8 cellular contexts compared by ENCODE assay signal in the genomic region with DNA sequence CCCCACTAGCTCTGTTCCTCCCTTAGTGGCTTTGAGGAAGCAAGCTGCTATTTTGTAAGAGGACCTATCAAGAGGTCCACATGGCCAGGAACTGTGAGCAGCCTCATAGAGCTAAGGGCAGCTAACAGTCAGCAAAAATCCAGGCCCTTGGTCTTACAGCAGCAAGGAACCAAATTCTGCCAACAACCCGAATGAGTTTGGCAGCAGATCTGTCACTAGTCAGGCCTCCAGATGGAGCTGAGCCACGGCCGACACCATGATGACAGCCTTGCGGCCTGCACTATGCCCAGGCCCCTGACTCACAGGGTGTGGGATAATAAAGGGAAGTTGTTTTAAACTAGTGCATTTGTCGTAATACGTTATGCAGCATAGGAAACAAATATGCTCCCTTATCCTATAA. TPM values are rescaled to one million over a fixed set of nuclear protein-coding genes. Genes with fewer than 3 reads are reported as not detected.
DNase-seq lines count a peak whose midpoint lies in the region; FAIRE-seq and TF ChIP-seq lines count a peak whose summit lies in the region.

No MANE protein-coding gene starts in this region.

- no peak overlapping the region for H3K9ac ChIP-seq in endothelial cell of umbilical vein (replicated peaks; ENCODE audit: extremely low read depth, insufficient read depth, low read length)

- H3K27me3 ChIP-seq in endothelial cell of umbilical vein (ENCODE audit: control insufficient read depth in 2 of 2, insufficient read depth in 2 of 2, low read length in 2 of 2), result no peaks in the 10 kb centered on the region

- no peak overlapping the region for H3K27ac ChIP-seq in endothelial cell of umbilical vein (ENCODE audit: insufficient read depth, low read depth, low read length)

- no peaks in the 10 kb centered on the region for H3K9me3 ChIP-seq in endothelial cell of umbilical vein (replicated peaks; ENCODE audit: control insufficient read depth, insufficient read depth, low read length)

- no peak for TF ChIP-seq POLR2A in endothelial cell of umbilical vein (IDR thresholded peaks at IDR 0.05; ENCODE audit: low read depth, low read length)

- H3K27me3 Mint-ChIP-seq in activated CD4-positive, alpha-beta memory T cell treated with anti-CD3 and anti-CD28 coated beads, Interleukin-2, amount 10 ng/mL, durations not matched to agents 7 days and 5 days, result no peaks in the 10 kb centered on the region

- H4K20me1 ChIP-seq in endothelial cell of umbilical vein (replicated peaks; ENCODE audit: control insufficient read depth, extremely low read depth, insufficient read depth, low read length), result no peaks in the 10 kb centered on the region

- H2AFZ ChIP-seq in endothelial cell of umbilical vein (ENCODE audit: low read depth, low read length), result peak overlapping the region; percentile 73

- no peak overlapping the region for H3K27ac Mint-ChIP-seq in activated CD4-positive, alpha-beta memory T cell treated with anti-CD3 and anti-CD28 coated beads, Interleukin-2, amount 10 ng/mL, durations not matched to agents 7 days and 5 days

- no peak for TF ChIP-seq CTCF in AG09309 (IDR thresholded peaks at IDR 0.05; ENCODE audit: control insufficient read depth, insufficient read depth, low read depth, low read length, missing control alignments)
- TF ChIP-seq CTCF in endothelial cell of umbilical vein (IDR thresholded peaks at IDR 0.05; ENCODE audit: extremely low read depth in 1 of 2, insufficient read depth in 1 of 2, low read depth in 1 of 2, low read length in 2 of 2), result no peak

- dilution Hi-C loops in endothelial cell of umbilical vein (cut with MboI; ENCODE audit: extremely low pct_ligation_motif_present, low sequenced_read_pairs), result no loop called here

- CTCF ChIA-PET in endothelial cell of umbilical vein (lab: Charles Lee), result interaction anchor here (0.9 to 1.8 kb wide), 8 partner anchors 15 to 560 kb away, joined by 3 to 10 read pairs (median 5); partner anchors contain the start of gene H3-3A
- CTCF ChIA-PET in activated CD4-positive, alpha-beta memory T cell treated with anti-CD3 and anti-CD28 coated beads, Interleukin-2, amount 10 ng/mL, durations not matched to agents 7 days and 5 days (lab: Charles Lee), result no interaction called here

- no peak overlapping the region for H3K4me3 Mint-ChIP-seq in activated CD4-positive, alpha-beta memory T cell treated with anti-CD3 and anti-CD28 coated beads, Interleukin-2, amount 10 ng/mL, durations not matched to agents 7 days and 5 days

- no peak overlapping the region for H3K4me2 ChIP-seq in endothelial cell of umbilical vein (ENCODE audit: insufficient read depth, low read length)

- DNase-seq in AG09309 (ENCODE audit: low read depth) (peak; percentile 98), OCI-M2 (lab: John Stamatoyannopoulos, UW; ENCODE audit: unreplicated experiment) (peak; percentile 35), endothelial cell of umbilical vein (ENCODE audit: low read depth, low spot score) (peak; percentile 89), mucosa of gallbladder (ENCODE audit: low spot score) (peak; percentile 80), NCI-H146 treated with DMSO at 0.1 percent for 48 hours (lab: John Stamatoyannopoulos, UW; ENCODE audit: unreplicated experiment) (no peak), NCI-H2107 treated with DMSO at 0.1 percent for 48 hours (lab: John Stamatoyannopoulos, UW; ENCODE audit: unreplicated experiment) (no peak)
- DNase-seq in activated CD4-positive, alpha-beta memory T cell treated with anti-CD3 and anti-CD28 coated beads, Interleukin-2, amount 10 ng/mL, durations not matched to agents 7 days and 5 days, result no peak
- DNase-seq in stimulated activated CD4-positive, alpha-beta T cell treated with anti-CD3 and anti-CD28 coated beads, Interleukin-1b, Interleukin-23, amount 100 ng/mL, for 48 hours, result no peak

- POLR2A ChIA-PET in endothelial cell of umbilical vein (lab: Charles Lee), result interaction anchor here (0.5 to 1.4 kb wide), 2 partner anchors 28 to 150 kb away, joined by 4 to 7 read pairs; partner anchors contain the start of gene H3-3A
- POLR2A ChIA-PET in activated CD4-positive, alpha-beta memory T cell treated with anti-CD3 and anti-CD28 coated beads, Interleukin-2, amount 10 ng/mL, durations not matched to agents 7 days and 5 days (lab: Charles Lee), result interaction anchor here (1.4 kb wide), 1 partner anchor 28 kb away, joined by 3 read pairs; the partner anchor contains the start of gene H3-3A

- peak; percentile 96 for FAIRE-seq in endothelial cell of umbilical vein (lab: Jason Lieb, UNC)

- no TSS peak for BruUV-seq in endothelial cell of umbilical vein (replicated peaks; lab: Mats Ljungman, UMichigan)

- no peaks in the 10 kb centered on the region for H3K9me1 ChIP-seq in endothelial cell of umbilical vein (replicated peaks; ENCODE audit: control insufficient read depth, extremely low read depth, insufficient read depth, low read length)

- H3K79me2 ChIP-seq in endothelial cell of umbilical vein (ENCODE audit: control insufficient read depth, insufficient read depth, low read length), result no peaks in the 10 kb centered on the region

- no peaks in the 10 kb centered on the region for H3K4me1 Mint-ChIP-seq in activated CD4-positive, alpha-beta memory T cell treated with anti-CD3 and anti-CD28 coated beads, Interleukin-2, amount 10 ng/mL, durations not matched to agents 7 days and 5 days

- H3K4me3 ChIP-seq in AG09309 (ENCODE audit: control insufficient read depth, low read depth, low read length), result no peak overlapping the region
- no peak overlapping the region for H3K4me3 ChIP-seq in endothelial cell of umbilical vein (replicated peaks in 1 of 3; ENCODE audit: insufficient read depth in 1 of 3, low read depth in 1 of 3, low read length in 3 of 3)

- intact Hi-C loops in endothelial cell of umbilical vein (cut with micrococcal nuclease), result loop anchor here (1.0 kb wide), 2 partner anchors 28 to 32 kb away; partner anchors contain the start of gene H3-3A

- no peaks in the 10 kb centered on the region for H3K36me3 ChIP-seq in endothelial cell of umbilical vein (ENCODE audit: control insufficient read depth in 2 of 2, extremely low read depth in 1 of 2, insufficient read depth in 2 of 2, low read length in 2 of 2)

- no peaks in the 10 kb centered on the region for H3K36me3 Mint-ChIP-seq in activated CD4-positive, alpha-beta memory T cell treated with anti-CD3 and anti-CD28 coated beads, Interleukin-2, amount 10 ng/mL, durations not matched to agents 7 days and 5 days (ENCODE audit: low read depth)

- no peaks in the 10 kb centered on the region for H3K9me3 Mint-ChIP-seq in activated CD4-positive, alpha-beta memory T cell treated with anti-CD3 and anti-CD28 coated beads, Interleukin-2, amount 10 ng/mL, durations not matched to agents 7 days and 5 days

- peaks cover 3% of the 10 kb centered on the region for H3K4me1 ChIP-seq in endothelial cell of umbilical vein (ENCODE audit: control insufficient read depth, extremely low read depth, insufficient read depth, low read length)

TF ChIP-seq in endothelial cell of umbilical vein, 7 proteins besides CTCF, POLR2A, EP300 and RAD21:
- TF ChIP-seq MYC (IDR thresholded peaks at IDR 0.05; ENCODE audit: low read depth, low read length), result no peak
- TF ChIP-seq JUN (IDR thresholded peaks at IDR 0.05; ENCODE audit: borderline replicate concordance, insufficient read depth, insufficient read length, low read depth), result peak; percentile 16
TF ChIP-seq in endothelial cell of umbilical vein: peak in this region for 1.

RNA-seq across cellular contexts. Expression of gene H3-3A, which starts 28.0 kb away (rescaled TPM):
- total RNA-seq in endothelial cell of umbilical vein, result 448 and 477 TPM in 2 replicates
- 387 and 426 TPM in 2 replicates for polyA plus RNA-seq in endothelial cell of umbilical vein
- polyA plus RNA-seq in endothelial cell of umbilical vein (2011; cell fraction: cytosol; rRNA removed), result 325 and 468 TPM in 2 replicates
- polyA plus RNA-seq in endothelial cell of umbilical vein (2011; cell fraction: nucleus; rRNA removed), result 112 and 143 TPM in 2 replicates
- 296 and 379 TPM in 2 replicates for polyA plus RNA-seq in endothelial cell of umbilical vein (2012)
- polyA minus RNA-seq in endothelial cell of umbilical vein, result 69.0 and 75.4 TPM in 2 replicates
- 101 TPM for polyA minus RNA-seq in endothelial cell of umbilical vein (2011; cell fraction: cytosol; rRNA and poly(A)+ RNA removed)
- polyA minus RNA-seq in endothelial cell of umbilical vein (2011; cell fraction: nucleus; rRNA and poly(A)+ RNA removed), result 33.2 and 34.6 TPM in 2 replicates
- total RNA-seq in mucosa of gallbladder, result 492 TPM
- total RNA-seq in activated CD4-positive, alpha-beta memory T cell treated with anti-CD3 and anti-CD28 coated beads, Interleukin-2, amount 10 ng/mL, durations not matched to agents 7 days and 5 days, result 100 to 1,000 TPM; 480 to 486 TPM

RNA-seq across cellular contexts. Expression of gene SDE2, which starts 35.3 kb away (rescaled TPM):
- 15.9 and 16.1 TPM in 2 replicates for total RNA-seq in endothelial cell of umbilical vein
- 8.3 and 11.9 TPM in 2 replicates for polyA plus RNA-seq in endothelial cell of umbilical vein
- 8.7 and 9.1 TPM in 2 replicates for polyA plus RNA-seq in endothelial cell of umbilical vein (2011; cell fraction: cytosol; rRNA removed)
- 11.0 and 14.9 TPM in 2 replicates for polyA plus RNA-seq in endothelial cell of umbilical vein (2011; cell fraction: nucleus; rRNA removed)
- 7.2 and 8.1 TPM in 2 replicates for polyA plus RNA-seq in endothelial cell of umbilical vein (2012)
- polyA minus RNA-seq in endothelial cell of umbilical vein, result 10.1 and 10.2 TPM in 2 replicates
- 11.5 TPM for polyA minus RNA-seq in endothelial cell of umbilical vein (2011; cell fraction: cytosol; rRNA and poly(A)+ RNA removed)
- polyA minus RNA-seq in endothelial cell of umbilical vein (2011; cell fraction: nucleus; rRNA and poly(A)+ RNA removed), result 10.6 and 11.9 TPM in 2 replicates
- 15.0 TPM for total RNA-seq in mucosa of gallbladder
- total RNA-seq in activated CD4-positive, alpha-beta memory T cell treated with anti-CD3 and anti-CD28 coated beads, Interleukin-2, amount 10 ng/mL, durations not matched to agents 7 days and 5 days, result 10 to 100 TPM; 19.8 to 20.1 TPM

Comparison
In these comparisons a context has a peak if more than half of its experiments do, and no peak if none do; other contexts are left out.
1. DNase-seq: peak in AG09309 (single experiment), OCI-M2 (single experiment), endothelial cell of umbilical vein (single experiment) and mucosa of gallbladder (single experiment); none in activated CD4-positive, alpha-beta memory T cell treated with anti-CD3 and anti-CD28 coated beads, Interleukin-2, amount 10 ng/mL, durations not matched to agents 7 days and 5 days (single experiment), stimulated activated CD4-positive, alpha-beta T cell treated with anti-CD3 and anti-CD28 coated beads, Interleukin-1b, Interleukin-23, amount 100 ng/mL, for 48 hours (single experiment), NCI-H146 treated with DMSO at 0.1 percent for 48 hours (single experiment) and NCI-H2107 treated with DMSO at 0.1 percent for 48 hours (single experiment).